In genomic region chr1:3127738-3128137, GRCh38 we compare ENCODE assay signal across 1 cellular context.
TF ChIP-seq lines count a peak whose summit lies in the region.

No MANE protein-coding gene starts in this region.

TF ChIP-seq in HepG2, 621 proteins besides CTCF, POLR2A, EP300 and RAD21:
- TF ChIP-seq ZNF253 (CRISPR knock-in tag; IDR thresholded peaks at IDR 0.05; ENCODE audit: borderline replicate concordance) (no peak), TERF1 (CRISPR knock-in tag; IDR thresholded peaks at IDR 0.05) (no peak), ZC3H4 (CRISPR knock-in tag; IDR thresholded peaks at IDR 0.05; ENCODE audit: borderline replicate concordance) (no peak), U2AF1 (optimal IDR thresholded peaks at IDR 0.05; ENCODE audit: low read depth, low read length) (no peak), ZNF329 (CRISPR knock-in tag; IDR thresholded peaks at IDR 0.05; ENCODE audit: low read depth) (no peak), DMTF1 (CRISPR knock-in tag; IDR thresholded peaks at IDR 0.05) (no peak), SAP130 (CRISPR knock-in tag; IDR thresholded peaks at IDR 0.05; ENCODE audit: low read depth) (no peak), ZIK1 (CRISPR knock-in tag; IDR thresholded peaks at IDR 0.05; ENCODE audit: borderline replicate concordance, low read depth) (no peak), ATF6 (CRISPR knock-in tag; conservative IDR thresholded peaks at IDR 0.05) (no peak), EHMT2 (IDR thresholded peaks at IDR 0.05; ENCODE audit: borderline replicate concordance, low read depth, low read length) (no peak), ZNF784 (CRISPR knock-in tag; IDR thresholded peaks at IDR 0.05; ENCODE audit: borderline replicate concordance) (no peak), HOXA3 (CRISPR knock-in tag; IDR thresholded peaks at IDR 0.05) (no peak), ZNF232 (CRISPR knock-in tag; IDR thresholded peaks at IDR 0.05; ENCODE audit: borderline replicate concordance) (no peak)
